Comparison of ENCODE assay signal across 11 cellular contexts in the genomic region with DNA sequence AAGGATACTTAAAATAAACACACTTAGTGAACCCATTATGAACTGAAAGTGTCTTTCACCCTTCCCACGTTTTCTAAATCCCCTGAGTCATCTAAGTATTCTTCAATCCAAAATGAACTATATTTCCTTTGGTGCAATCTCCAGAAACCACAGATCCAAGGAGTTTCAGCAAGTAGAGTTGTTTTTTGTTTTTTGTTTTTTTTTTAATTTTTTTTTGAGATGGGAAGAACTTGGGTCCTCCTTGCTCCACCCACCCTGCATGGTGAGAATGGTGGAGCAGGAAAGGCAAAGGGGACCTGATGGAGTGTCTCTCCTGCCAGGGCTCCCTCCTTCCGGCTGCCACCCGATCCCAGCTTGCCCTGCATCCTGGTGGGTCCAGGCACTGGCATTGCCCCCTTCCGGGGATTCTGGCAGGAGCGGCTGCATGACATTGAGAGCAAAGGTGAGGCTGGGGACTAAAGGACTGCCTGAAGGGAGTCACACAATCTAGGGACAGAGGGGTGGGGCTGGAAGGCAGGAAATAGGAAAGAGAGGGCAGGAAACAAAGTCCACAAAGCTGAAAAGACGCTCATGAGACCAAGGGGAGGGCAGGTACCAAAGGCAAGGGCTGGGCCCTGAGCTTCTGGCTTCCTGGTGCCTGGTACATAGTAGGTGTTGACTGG.
DNase-seq lines count a peak whose midpoint lies in the region; ATAC-seq and TF ChIP-seq lines count a peak whose summit lies in the region.
"Had no signal": no experiment of that assay in that cellular context is flagged by ENCODE, and none has a peak within 500 bp of the region (broad histone marks: within the 10 kb centered on the region; RNA-seq: fewer than 3 reads in every experiment).

No MANE protein-coding gene starts in this region.

- no peak for TF ChIP-seq CTCF in nephron (IDR thresholded peaks at IDR 0.05; ENCODE audit: unreplicated experiment in 3 of 3)

- H3K4me1 Mint-ChIP-seq in dendritic cell treated with granulocyte-macrophage colony-stimulating factor and Interleukin-4, amounts not matched to agents 40 ng/mL and 50 ng/mL, for 4 days (ENCODE audit: low read depth), result peaks cover 50% of the 10 kb centered on the region
- H3K4me1 Mint-ChIP-seq in nephron, result peaks cover 42% of the 10 kb centered on the region

- intact Hi-C loops in dendritic cell treated with granulocyte-macrophage colony-stimulating factor and Interleukin-4, amounts not matched to agents 40 ng/mL and 50 ng/mL, for 4 days (cut with micrococcal nuclease), result no loop called here

- no peaks in the 10 kb centered on the region for H3K9me3 Mint-ChIP-seq in dendritic cell treated with granulocyte-macrophage colony-stimulating factor and Interleukin-4, amounts not matched to agents 40 ng/mL and 50 ng/mL, for 4 days
- no peaks in the 10 kb centered on the region for H3K9me3 Mint-ChIP-seq in nephron

- DNase-seq in DMS153 treated with DMSO at 0.1 percent for 48 hours (lab: John Stamatoyannopoulos, UW; ENCODE audit: unreplicated experiment) (peak; percentile 18), DMS153 (lab: John Stamatoyannopoulos, UW) (no peak), LoVo (ENCODE audit: low spot score) (peak; percentile 46), KBM-7 (no peak), NCI-H1436 treated with DMSO at 0.1 percent for 48 hours (lab: John Stamatoyannopoulos, UW) (no peak)
- DNase-seq: DND-41, midbrain, tibial artery had no signal

- H3K4me3 Mint-ChIP-seq in dendritic cell treated with granulocyte-macrophage colony-stimulating factor and Interleukin-4, amounts not matched to agents 40 ng/mL and 50 ng/mL, for 4 days, result no peak overlapping the region
- peak overlapping the region; percentile 44 to 68 (median 67) for H3K4me3 Mint-ChIP-seq in nephron

- peak overlapping the region; percentile 37 for H3K27ac Mint-ChIP-seq in dendritic cell treated with granulocyte-macrophage colony-stimulating factor and Interleukin-4, amounts not matched to agents 40 ng/mL and 50 ng/mL, for 4 days
- H3K27ac Mint-ChIP-seq in nephron, result peak overlapping the region; percentile 51 to 94 (median 65)

- in situ Hi-C loops in KBM-7 (cut with MboI; ENCODE audit: low pct_unique_long_range_greater_than_20kb, low sequenced_read_pairs), result no loop called here

- ATAC-seq in HG02763 (IDR thresholded peaks at IDR 0.05; ENCODE audit: unreplicated experiment), result no peak

- no peaks in the 10 kb centered on the region for H3K36me3 Mint-ChIP-seq in dendritic cell treated with granulocyte-macrophage colony-stimulating factor and Interleukin-4, amounts not matched to agents 40 ng/mL and 50 ng/mL, for 4 days (ENCODE audit: low read depth)
- H3K36me3 Mint-ChIP-seq in nephron (ENCODE audit: low read depth), result peaks cover 3% of the 10 kb centered on the region

- peaks cover 90% of the 10 kb centered on the region for H3K27me3 Mint-ChIP-seq in dendritic cell treated with granulocyte-macrophage colony-stimulating factor and Interleukin-4, amounts not matched to agents 40 ng/mL and 50 ng/mL, for 4 days
- H3K27me3 Mint-ChIP-seq in nephron (ENCODE audit: low read depth), result peaks cover 23% of the 10 kb centered on the region

Comparison
In these comparisons a context has a peak if more than half of its experiments do, and no peak if none do; other contexts are left out.
1. DNase-seq: peak in DMS153 treated with DMSO at 0.1 percent for 48 hours (single experiment) and LoVo (single experiment); none in DMS153 (single experiment), KBM-7 (single experiment) and NCI-H1436 treated with DMSO at 0.1 percent for 48 hours (single experiment).